ENCODE assay signal across 8 cellular contexts in genomic region chr6:33247977-33248642, GRCh38. TPM values are rescaled to one million over a fixed set of nuclear protein-coding genes. Genes with fewer than 3 reads are reported as not detected.
DNase-seq lines count a peak whose midpoint lies in the region; ATAC-seq and TF ChIP-seq lines count a peak whose summit lies in the region.

No MANE protein-coding gene starts in this region.

- peak; percentile 78 to 89 for DNase-seq in NCI-H524 (lab: John Stamatoyannopoulos, UW)
- DNase-seq in activated CD4-positive, alpha-beta T cell treated with anti-CD3 and anti-CD28 coated beads for 36 hours = peak; percentile 96
- no peak for DNase-seq in chondrocyte (ENCODE audit: low spot score)
- DNase-seq in kidney epithelial cell (ENCODE audit: low read depth) = no peak
- DNase-seq in stimulated activated CD4-positive, alpha-beta T cell treated with anti-CD3 and anti-CD28 coated beads, Interleukin-15, amount 100 ng/mL, for 1 hour (ENCODE audit: low read depth in 1 of 2, low spot score in 1 of 2) = peak; percentile 78 to 87

- H3K4me1 Mint-ChIP-seq in activated CD4-positive, alpha-beta T cell treated with anti-CD3 and anti-CD28 coated beads for 36 hours = peaks cover 41% of the 10 kb centered on the region
- H3K4me1 Mint-ChIP-seq in chondrocyte (ENCODE audit: low read depth) = peaks cover 43% of the 10 kb centered on the region

- peak overlapping the region; percentile 96 for H3K27ac Mint-ChIP-seq in activated CD4-positive, alpha-beta T cell treated with anti-CD3 and anti-CD28 coated beads for 36 hours
- H3K27ac Mint-ChIP-seq in chondrocyte (ENCODE audit: unreplicated experiment) = peak overlapping the region; percentile 97

- peak overlapping the region; percentile 91 for H3K4me3 Mint-ChIP-seq in activated CD4-positive, alpha-beta T cell treated with anti-CD3 and anti-CD28 coated beads for 36 hours
- peak overlapping the region; percentile 87 for H3K4me3 Mint-ChIP-seq in chondrocyte (ENCODE audit: unreplicated experiment)

- POLR2A ChIA-PET in activated CD4-positive, alpha-beta T cell treated with anti-CD3 and anti-CD28 coated beads for 36 hours (lab: Charles Lee) = interaction anchor here (0.7 to 2.9 kb wide), 11 partner anchors 20 to 1053 kb away, joined by 3 to 19 read pairs (median 3); partner anchors contain the start of genes B3GALT4, HSD17B8, RPS18 and VPS52

- H3K36me3 Mint-ChIP-seq in activated CD4-positive, alpha-beta T cell treated with anti-CD3 and anti-CD28 coated beads for 36 hours (ENCODE audit: low read depth) = peaks cover 23% of the 10 kb centered on the region
- peaks cover 9% of the 10 kb centered on the region for H3K36me3 Mint-ChIP-seq in chondrocyte (ENCODE audit: low read depth)

- H3K36me3 ChIP-seq in kidney epithelial cell (ENCODE audit: control insufficient read depth, insufficient read depth, low read length) = no peaks in the 10 kb centered on the region

- CTCF ChIA-PET in activated CD4-positive, alpha-beta T cell treated with anti-CD3 and anti-CD28 coated beads for 36 hours (lab: Charles Lee) = interaction anchor here (0.5 to 8.3 kb wide), 42 partner anchors 9 to 283 kb away, joined by 3 to 77 read pairs (median 4); partner anchors contain the start of genes B3GALT4, HSD17B8, PFDN6 and RGL2

- H3K4me3 ChIP-seq in GM12875 (ENCODE audit: low read depth, low read length) (peak overlapping the region; percentile 43), kidney epithelial cell (ENCODE audit: low read depth, low read length) (peak overlapping the region; percentile 34)

- peaks cover 6% of the 10 kb centered on the region for H3K27me3 Mint-ChIP-seq in activated CD4-positive, alpha-beta T cell treated with anti-CD3 and anti-CD28 coated beads for 36 hours
- peaks cover 4% of the 10 kb centered on the region for H3K27me3 Mint-ChIP-seq in chondrocyte (ENCODE audit: low read depth)

- no peaks in the 10 kb centered on the region for H3K9me3 Mint-ChIP-seq in activated CD4-positive, alpha-beta T cell treated with anti-CD3 and anti-CD28 coated beads for 36 hours (ENCODE audit: low read depth)
- H3K9me3 Mint-ChIP-seq in chondrocyte (ENCODE audit: low read depth) = no peaks in the 10 kb centered on the region

- peaks cover 2% of the 10 kb centered on the region for H3K27me3 ChIP-seq in kidney epithelial cell (ENCODE audit: control insufficient read depth, insufficient read depth, low read length)

- intact Hi-C loops in activated CD4-positive, alpha-beta T cell treated with anti-CD3 and anti-CD28 coated beads for 36 hours (cut with DNase I, micrococcal nuclease) = loop anchor here (1.0 to 2.0 kb wide), 8 partner anchors 43 to 280 kb away; partner anchors contain the start of gene BRD2 (in 1 of the 2)

- ATAC-seq in HG03439 (IDR thresholded peaks at IDR 0.05; ENCODE audit: unreplicated experiment) (peak; percentile 39), HG03565 (IDR thresholded peaks at IDR 0.05; ENCODE audit: unreplicated experiment) (no peak)
- peak; percentile 27 for ATAC-seq in activated CD4-positive, alpha-beta T cell treated with anti-CD3 and anti-CD28 coated beads for 36 hours

- TF ChIP-seq CTCF in GM12875 (IDR thresholded peaks at IDR 0.05; ENCODE audit: borderline replicate concordance, insufficient read depth, low read depth, low read length) (peak; percentile 93), chondrocyte (IDR thresholded peaks at IDR 0.05) (peak; percentile 100), kidney epithelial cell (IDR thresholded peaks at IDR 0.05; ENCODE audit: insufficient read depth, low read length, poor library complexity, severe bottlenecking) (peak; percentile 93)

RNA-seq across cellular contexts. Expression of gene VPS52, which starts 23.6 kb away (rescaled TPM):
- 10 to 100 TPM; 35.6 to 45.2 TPM for total RNA-seq in activated CD4-positive, alpha-beta T cell treated with anti-CD3 and anti-CD28 coated beads for 36 hours
- 35.8 to 49.9 TPM (median 36.0 TPM) in 3 replicates for total RNA-seq in chondrocyte
- total RNA-seq in kidney epithelial cell = 32.3 and 56.1 TPM in 2 replicates

RNA-seq across cellular contexts. Expression of gene RPS18, which starts 23.8 kb away (rescaled TPM):
- 1,000 to 10,000 TPM; 2,706 to 4,631 TPM for total RNA-seq in activated CD4-positive, alpha-beta T cell treated with anti-CD3 and anti-CD28 coated beads for 36 hours
- total RNA-seq in chondrocyte = 1,578 to 1,963 TPM (median 1,582 TPM) in 3 replicates
- 6,267 and 7,360 TPM in 2 replicates for total RNA-seq in kidney epithelial cell

RNA-seq across cellular contexts. Expression of gene B3GALT4, which starts 28.8 kb away (rescaled TPM):
- total RNA-seq in activated CD4-positive, alpha-beta T cell treated with anti-CD3 and anti-CD28 coated beads for 36 hours = 1 to 10 TPM; 2.8 to 3.5 TPM
- total RNA-seq in chondrocyte = 6.5 to 9.2 TPM (median 7.3 TPM) in 3 replicates
- 1.4 and 2.5 TPM in 2 replicates for total RNA-seq in kidney epithelial cell

RNA-seq across cellular contexts. Expression of gene RING1, which starts 39.8 kb away (rescaled TPM):
- 10 to 100 TPM; 28.3 to 39.3 TPM for total RNA-seq in activated CD4-positive, alpha-beta T cell treated with anti-CD3 and anti-CD28 coated beads for 36 hours
- total RNA-seq in chondrocyte (42.8 to 49.7 TPM (median 44.5 TPM) in 3 replicates), kidney epithelial cell (12.1 and 16.4 TPM in 2 replicates)

RNA-seq across cellular contexts. Expression of gene WDR46, which starts 40.9 kb away (rescaled TPM):
- 10 to 100 TPM; 63.5 to 69.4 TPM for total RNA-seq in activated CD4-positive, alpha-beta T cell treated with anti-CD3 and anti-CD28 coated beads for 36 hours
- 42.4 to 79.7 TPM (median 48.1 TPM) in 3 replicates for total RNA-seq in chondrocyte
- total RNA-seq in kidney epithelial cell = 53.2 and 70.5 TPM in 2 replicates

Comparison
In these comparisons a context has a peak if more than half of its experiments do, and no peak if none do; other contexts are left out.
1. DNase-seq: peak in NCI-H524 (2 of 2), activated CD4-positive, alpha-beta T cell treated with anti-CD3 and anti-CD28 coated beads for 36 hours (single experiment) and stimulated activated CD4-positive, alpha-beta T cell treated with anti-CD3 and anti-CD28 coated beads, Interleukin-15, amount 100 ng/mL, for 1 hour (2 of 2); none in chondrocyte (single experiment) and kidney epithelial cell (single experiment).
2. Peak in every context shown above with its lines, with median percentiles within 50 percentile points of each other: CTCF ChIP-seq.